Comparison of ENCODE assay signal across 8 cellular contexts in genomic region chr14:72024043-72024407, GRCh38.
A peak's percentile ranks its signal among the peaks of the same experiment; 100 is the strongest.
DNase-seq lines count a peak whose midpoint lies in the region; ATAC-seq and TF ChIP-seq lines count a peak whose summit lies in the region.

No MANE protein-coding gene starts in this region.

- DNase-seq in AG09309 (ENCODE audit: low read depth) (no peak), GM20000 (ENCODE audit: low spot score) (peak; percentile 40), immature natural killer cell (peak; percentile 5 to 19 (median 16))
- DNase-seq in activated T-helper 2 cell treated with anti-CD3 and anti-CD28 coated beads, Interferon-gamma antibody, Interleukin-2, Interleukin-4, amounts not matched to agents 10 μg/mL and 5 μg/mL and 100 μg/mL, durations not matched to agents 14 hours and 24 hours and 36 hours (ENCODE audit: low spot score), result peak; percentile 40
- DNase-seq in stimulated activated CD8-positive, alpha-beta memory T cell treated with anti-CD3 and anti-CD28 coated beads, Interleukin-15, amount 100 ng/mL, for 48 hours (ENCODE audit: low read depth in 2 of 2), result peak; percentile 3 to 34

- peak overlapping the region; percentile 60 for H3K4me2 ChIP-seq in OCI-LY3 (ENCODE audit: low read length)

- no peaks in the 10 kb centered on the region for H3K36me3 ChIP-seq in OCI-LY3 (replicated peaks; ENCODE audit: low read depth, low read length)

- no peak overlapping the region for H3K27ac Mint-ChIP-seq in activated T-helper 2 cell treated with anti-CD3 and anti-CD28 coated beads, Interferon-gamma antibody, Interleukin-2, Interleukin-4, amounts not matched to agents 10 μg/mL and 5 μg/mL and 100 μg/mL, durations not matched to agents 14 hours and 24 hours and 36 hours
- no peak overlapping the region for H3K27ac Mint-ChIP-seq in immature natural killer cell

- H3K27me3 ChIP-seq in OCI-LY3 (ENCODE audit: low read depth, low read length), result peaks cover 42% of the 10 kb centered on the region; the same call in 1 of the 2 replicates

- no peaks in the 10 kb centered on the region for H3K9me3 ChIP-seq in OCI-LY3 (ENCODE audit: insufficient read depth, low read length)

- H3K4me1 Mint-ChIP-seq in activated T-helper 2 cell treated with anti-CD3 and anti-CD28 coated beads, Interferon-gamma antibody, Interleukin-2, Interleukin-4, amounts not matched to agents 10 μg/mL and 5 μg/mL and 100 μg/mL, durations not matched to agents 14 hours and 24 hours and 36 hours (ENCODE audit: low read depth), result peaks cover 10% of the 10 kb centered on the region
- no peaks in the 10 kb centered on the region for H3K4me1 Mint-ChIP-seq in immature natural killer cell

- peaks cover 16% of the 10 kb centered on the region for H3K4me1 ChIP-seq in OCI-LY3 (ENCODE audit: low read length)

- H3K9ac ChIP-seq in OCI-LY3 (ENCODE audit: low read length), result no peak overlapping the region

- H4K20me1 ChIP-seq in OCI-LY3 (ENCODE audit: insufficient read depth, low read length), result no peaks in the 10 kb centered on the region

- no peaks in the 10 kb centered on the region for H3K79me2 ChIP-seq in OCI-LY3 (ENCODE audit: low read length)

- H3K27ac ChIP-seq in OCI-LY3 (ENCODE audit: low read length), result no peak overlapping the region

- ATAC-seq in GM18870 (IDR thresholded peaks at IDR 0.05; ENCODE audit: unreplicated experiment) (no peak), GM18907 (IDR thresholded peaks at IDR 0.05; ENCODE audit: unreplicated experiment) (no peak)

- no peak overlapping the region for H2AFZ ChIP-seq in OCI-LY3 (ENCODE audit: low read depth, low read length)

- TF ChIP-seq CTCF in AG09309 (IDR thresholded peaks at IDR 0.05; ENCODE audit: control insufficient read depth, insufficient read depth, low read depth, low read length, missing control alignments) (peak; percentile 18), GM20000 (IDR thresholded peaks at IDR 0.05; ENCODE audit: extremely low read depth, missing control alignments) (peak; percentile 40), OCI-LY3 (IDR thresholded peaks at IDR 0.05; ENCODE audit: low read depth, low read length) (peak; percentile 84)

- peaks cover 39% of the 10 kb centered on the region for H3K27me3 Mint-ChIP-seq in activated T-helper 2 cell treated with anti-CD3 and anti-CD28 coated beads, Interferon-gamma antibody, Interleukin-2, Interleukin-4, amounts not matched to agents 10 μg/mL and 5 μg/mL and 100 μg/mL, durations not matched to agents 14 hours and 24 hours and 36 hours (ENCODE audit: low read depth)
- peaks cover 3 to 7% (median 5%) of the 10 kb centered on the region in 3 donors for H3K27me3 Mint-ChIP-seq in immature natural killer cell (ENCODE audit: low read depth in 3 of 3)

- no peaks in the 10 kb centered on the region for H3K9me3 Mint-ChIP-seq in activated T-helper 2 cell treated with anti-CD3 and anti-CD28 coated beads, Interferon-gamma antibody, Interleukin-2, Interleukin-4, amounts not matched to agents 10 μg/mL and 5 μg/mL and 100 μg/mL, durations not matched to agents 14 hours and 24 hours and 36 hours
- no peaks in the 10 kb centered on the region for H3K9me3 Mint-ChIP-seq in immature natural killer cell

- H3K36me3 Mint-ChIP-seq in activated T-helper 2 cell treated with anti-CD3 and anti-CD28 coated beads, Interferon-gamma antibody, Interleukin-2, Interleukin-4, amounts not matched to agents 10 μg/mL and 5 μg/mL and 100 μg/mL, durations not matched to agents 14 hours and 24 hours and 36 hours (ENCODE audit: low read depth), result no peaks in the 10 kb centered on the region
- no peaks in the 10 kb centered on the region for H3K36me3 Mint-ChIP-seq in immature natural killer cell

- no peak overlapping the region for H3K4me3 Mint-ChIP-seq in activated T-helper 2 cell treated with anti-CD3 and anti-CD28 coated beads, Interferon-gamma antibody, Interleukin-2, Interleukin-4, amounts not matched to agents 10 μg/mL and 5 μg/mL and 100 μg/mL, durations not matched to agents 14 hours and 24 hours and 36 hours (ENCODE audit: low read depth)
- no peak overlapping the region for H3K4me3 Mint-ChIP-seq in immature natural killer cell

- intact Hi-C loops in activated T-helper 2 cell treated with anti-CD3 and anti-CD28 coated beads, Interferon-gamma antibody, Interleukin-2, Interleukin-4, amounts not matched to agents 10 μg/mL and 5 μg/mL and 100 μg/mL, durations not matched to agents 14 hours and 24 hours and 36 hours (cut with micrococcal nuclease), result loop anchor here (1.0 to 10.0 kb wide), 4 partner anchors 25 to 268 kb away; partner anchors contain the start of gene RGS6

- H3K4me3 ChIP-seq in AG09309 (ENCODE audit: control insufficient read depth, low read depth, low read length), result no peak overlapping the region
- peak overlapping the region; percentile 22 for H3K4me3 ChIP-seq in OCI-LY3 (ENCODE audit: low read length)

Comparison
In these comparisons a context has a peak if more than half of its experiments do, and no peak if none do; other contexts are left out.
1. CTCF ChIP-seq: peak in every context shown above with its lines; median percentile 84 in OCI-LY3; 40 in GM20000; 18 in AG09309.